1 cellular context compared by ENCODE assay signal in genomic region chr20:44253528-44253927, GRCh38.
TF ChIP-seq lines count a peak whose summit lies in the region.

No MANE protein-coding gene starts in this region.

TF ChIP-seq in H1, 55 proteins besides CTCF, POLR2A, EP300 and RAD21:
- TF ChIP-seq PHF8 (conservative IDR thresholded peaks at IDR 0.05; ENCODE audit: low read depth, low read length), result no peak
- no peak for TF ChIP-seq SIN3A (conservative IDR thresholded peaks at IDR 0.05 in 1 of 2, IDR thresholded peaks at IDR 0.05 in 1 of 2; ENCODE audit: low read depth in 1 of 2, low read length in 2 of 2)
- no peak for TF ChIP-seq CBX8 (IDR thresholded peaks at IDR 0.05; ENCODE audit: borderline replicate concordance, low read depth, low read length)
- TF ChIP-seq TCF12 (IDR thresholded peaks at IDR 0.05; ENCODE audit: low read depth, low read length), result no peak
- no peak for TF ChIP-seq SUZ12 (IDR thresholded peaks at IDR 0.05; ENCODE audit: low read length)
- TF ChIP-seq YY1 (IDR thresholded peaks at IDR 0.05; ENCODE audit: low read depth, low read length), result no peak
- TF ChIP-seq CHD2 (IDR thresholded peaks at IDR 0.05; ENCODE audit: low read length), result no peak
- no peak for TF ChIP-seq BACH1 (IDR thresholded peaks at IDR 0.05; ENCODE audit: low read length)
- no peak for TF ChIP-seq RFX5 (IDR thresholded peaks at IDR 0.05; ENCODE audit: borderline replicate concordance, low read depth, low read length)
- TF ChIP-seq JUN (IDR thresholded peaks at IDR 0.05; ENCODE audit: low read depth, low read length), result no peak
- TF ChIP-seq ATF3 (IDR thresholded peaks at IDR 0.05; ENCODE audit: insufficient read depth, low read depth, low read length), result no peak
- TF ChIP-seq SIRT6 (IDR thresholded peaks at IDR 0.05; ENCODE audit: low read length), result no peak
- TF ChIP-seq E2F6 (IDR thresholded peaks at IDR 0.05), result no peak
